In the genomic region with DNA sequence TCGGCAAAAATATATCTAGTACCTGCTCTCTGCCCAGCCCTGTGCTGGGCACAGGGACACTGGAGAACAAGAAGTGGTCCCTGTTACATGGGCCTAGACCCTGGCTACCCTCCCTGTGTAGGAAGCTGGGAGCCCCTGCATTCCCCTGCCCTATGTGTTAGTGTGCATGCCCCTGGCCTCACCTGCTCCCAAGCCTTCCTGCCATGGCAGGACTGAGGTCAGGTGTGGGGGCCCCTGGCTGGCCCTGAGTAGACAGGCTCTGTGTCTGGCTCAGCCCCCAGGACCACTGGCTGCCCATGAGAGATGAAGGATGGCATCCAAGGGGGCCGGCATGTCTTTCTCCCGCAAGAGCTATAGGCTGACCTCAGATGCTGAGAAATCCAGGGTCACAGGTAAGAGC, we compare ENCODE assay signal across 11 cellular contexts. TPM values are rescaled to one million over a fixed set of nuclear protein-coding genes. Genes with fewer than 3 reads are reported as not detected.
DNase-seq lines count a peak whose midpoint lies in the region; ATAC-seq, FAIRE-seq and TF ChIP-seq lines count a peak whose summit lies in the region.
"Not testable (repeated sequence)": the region's sequence is repeated elsewhere in the genome, so short reads cannot be mapped to it uniquely, and the experiment has no call there.
"Had no signal": no experiment of that assay in that cellular context is flagged by ENCODE, and none has a peak within 500 bp of the region (broad histone marks: within the 10 kb centered on the region; RNA-seq: fewer than 3 reads in every experiment).

No MANE protein-coding gene starts in this region.

- ATAC-seq in WTC11; activated T-helper 17 cell treated with anti-CD3 and anti-CD28 coated beads, Interleukin-2, amount 50 U/mL, for 72 hours (replicated peaks): not testable (repeated sequence)

- H3K9me3 Mint-ChIP-seq in CD8-positive, alpha-beta memory T cell; WTC11; activated T-helper 17 cell treated with anti-CD3 and anti-CD28 coated beads, Interleukin-2, amount 50 U/mL, for 72 hours; neural progenitor cell: not testable (repeated sequence)

- peaks cover 19% of the 10 kb centered on the region for H3F3A ChIP-seq in neural progenitor cell (ENCODE audit: low read depth)

- not testable (repeated sequence) for TF ChIP-seq EP300 in suprapubic skin (IDR thresholded peaks at IDR 0.05)

- POLR2A ChIA-PET in CD8-positive, alpha-beta memory T cell (lab: Charles Lee); WTC11 (lab: Charles Lee): not testable (repeated sequence)

- not testable (repeated sequence) for H3K9me3 ChIP-seq in CD8-positive, alpha-beta memory T cell (ENCODE audit: low read length); breast epithelium; kidney (ENCODE audit: control insufficient read depth in 1 of 2, low read length in 2 of 2); neural progenitor cell (ENCODE audit: low read depth); suprapubic skin

- intact Hi-C loops in breast epithelium (cut with DNase I; ENCODE audit: low total_unique reads); kidney (cut with DNase I): not testable (repeated sequence)

- not testable (repeated sequence) for H3K36me3 ChIP-seq in CD8-positive, alpha-beta memory T cell (ENCODE audit: insufficient read depth, low read length); breast epithelium; kidney (ENCODE audit: control insufficient read depth in 1 of 2, insufficient read depth in 2 of 2, low read length in 2 of 2); neural progenitor cell; suprapubic skin

- H3K79me2 ChIP-seq in neural progenitor cell (ENCODE audit: low read depth) = peaks cover 18% of the 10 kb centered on the region

- 85% methylated on average over 3 of the region's 3 CpGs for WGBS in suprapubic skin

- H3K4me3 ChIP-seq in CD8-positive, alpha-beta memory T cell (ENCODE audit: low read length); neural progenitor cell: not testable (repeated sequence)
- H3K4me3 ChIP-seq in LNCaP clone FGC (ENCODE audit: low read depth, low read length) (peak overlapping the region; percentile 92), breast epithelium (peak overlapping the region in 2 of 3 donors; percentile 86 to 88), kidney (ENCODE audit: low read length in 2 of 2) (peak overlapping the region in 1 of 2 donors; percentile 89), suprapubic skin (peak overlapping the region; percentile 99)

- H3K4me3 Mint-ChIP-seq in CD8-positive, alpha-beta memory T cell = peak overlapping the region; percentile 94 to 98 (median 97)
- H3K4me3 Mint-ChIP-seq in WTC11 (peak overlapping the region; percentile 98), neural progenitor cell (peak overlapping the region; percentile 95)
- H3K4me3 Mint-ChIP-seq in activated T-helper 17 cell treated with anti-CD3 and anti-CD28 coated beads, Interleukin-2, amount 50 U/mL, for 72 hours = peak overlapping the region; percentile 96

- H3K27me3 ChIP-seq in CD8-positive, alpha-beta memory T cell (ENCODE audit: insufficient read depth, low read length, poor library complexity, severe bottlenecking); breast epithelium; neural progenitor cell; suprapubic skin: not testable (repeated sequence)

- CTCF ChIA-PET in CD8-positive, alpha-beta memory T cell (lab: Charles Lee) = not testable (repeated sequence)
- CTCF ChIA-PET in WTC11 (lab: Charles Lee) = interaction anchor here (1.0 kb wide), 1 partner anchor 10 kb away, joined by 6 read pairs; no protein-coding TSS in a partner anchor

- H3K4me1 Mint-ChIP-seq in CD8-positive, alpha-beta memory T cell = peaks cover 35 to 63% (median 41%) of the 10 kb centered on the region in 3 donors
- H3K4me1 Mint-ChIP-seq in WTC11 = peaks cover 17% of the 10 kb centered on the region
- H3K4me1 Mint-ChIP-seq in activated T-helper 17 cell treated with anti-CD3 and anti-CD28 coated beads, Interleukin-2, amount 50 U/mL, for 72 hours = not testable (repeated sequence)
- peaks cover 20% of the 10 kb centered on the region for H3K4me1 Mint-ChIP-seq in neural progenitor cell

- not testable (repeated sequence) for H3K9ac ChIP-seq in kidney (ENCODE audit: low read length in 2 of 2); neural progenitor cell

- H3K4me2 ChIP-seq in neural progenitor cell = peak overlapping the region; percentile 91

- H3K27me3 Mint-ChIP-seq in CD8-positive, alpha-beta memory T cell; WTC11 (ENCODE audit: low read depth); activated T-helper 17 cell treated with anti-CD3 and anti-CD28 coated beads, Interleukin-2, amount 50 U/mL, for 72 hours; neural progenitor cell (ENCODE audit: insufficient read depth, low read depth): not testable (repeated sequence)

- DNase-seq in CD8-positive, alpha-beta memory T cell; LNCaP clone FGC (ENCODE audit: low read depth); WTC11 (ENCODE audit: low spot score); breast epithelium (ENCODE audit: low spot score in 2 of 2); neural progenitor cell (ENCODE audit: low spot score); suprapubic skin (ENCODE audit: low spot score in 2 of 2): not testable (repeated sequence)
- DNase-seq in kidney = peak; percentile 63

- not testable (repeated sequence) for H3K27ac ChIP-seq in CD8-positive, alpha-beta memory T cell (ENCODE audit: low read depth, low read length); breast epithelium; kidney (ENCODE audit: low read depth in 2 of 2, low read length in 2 of 2); neural progenitor cell; suprapubic skin

- H3K27ac Mint-ChIP-seq in CD8-positive, alpha-beta memory T cell = peak overlapping the region in 4 of 8 donors; percentile 22 to 95 (median 66)
- not testable (repeated sequence) for H3K27ac Mint-ChIP-seq in WTC11, neural progenitor cell
- peak overlapping the region; percentile 99 for H3K27ac Mint-ChIP-seq in activated T-helper 17 cell treated with anti-CD3 and anti-CD28 coated beads, Interleukin-2, amount 50 U/mL, for 72 hours

- H2AFZ ChIP-seq in neural progenitor cell (replicated peaks) = not testable (repeated sequence)

- not testable (repeated sequence) for FAIRE-seq in kidney (lab: Jason Lieb, UNC)

- peaks cover 20% of the 10 kb centered on the region for H3K4me1 ChIP-seq in CD8-positive, alpha-beta memory T cell (ENCODE audit: insufficient read depth, low read length)
- not testable (repeated sequence) for H3K4me1 ChIP-seq in breast epithelium, neural progenitor cell
- peaks cover 4 to 23% of the 10 kb centered on the region in 2 donors for H3K4me1 ChIP-seq in kidney (ENCODE audit: control insufficient read depth in 1 of 2, insufficient read depth in 1 of 2, low read depth in 1 of 2, low read length in 2 of 2)
- peaks cover 46% of the 10 kb centered on the region for H3K4me1 ChIP-seq in suprapubic skin

- peaks cover 0 to 14% (median 1%) of the 10 kb centered on the region in 3 donors for H3K36me3 Mint-ChIP-seq in CD8-positive, alpha-beta memory T cell
- not testable (repeated sequence) for H3K36me3 Mint-ChIP-seq in WTC11, neural progenitor cell
- peaks cover 20% of the 10 kb centered on the region for H3K36me3 Mint-ChIP-seq in activated T-helper 17 cell treated with anti-CD3 and anti-CD28 coated beads, Interleukin-2, amount 50 U/mL, for 72 hours (ENCODE audit: low read depth)

- TF ChIP-seq POLR2A in breast epithelium (IDR thresholded peaks at IDR 0.05); suprapubic skin (IDR thresholded peaks at IDR 0.05): not testable (repeated sequence)

- not testable (repeated sequence) for TF ChIP-seq CTCF in LNCaP clone FGC (IDR thresholded peaks at IDR 0.05; ENCODE audit: control insufficient read depth, extremely low read depth, insufficient read depth); WTC11 (IDR thresholded peaks at IDR 0.05); breast epithelium (IDR thresholded peaks at IDR 0.05); kidney (IDR thresholded peaks at IDR 0.05; ENCODE audit: borderline replicate concordance, extremely low read depth, insufficient read depth); neural progenitor cell (IDR thresholded peaks at IDR 0.05); suprapubic skin (IDR thresholded peaks at IDR 0.05)

- not testable (repeated sequence) for H4K20me1 ChIP-seq in neural progenitor cell (ENCODE audit: low read depth)

RNA-seq across cellular contexts. Expression of a gene that starts 1.5 kb away (rescaled TPM):
- 10 to 100 TPM; 38.8 to 43.7 TPM for total RNA-seq in CD8-positive, alpha-beta memory T cell
- polyA plus RNA-seq in CD8-positive, alpha-beta memory T cell = 20.7 TPM
- total RNA-seq in WTC11 (2021) (45.5 to 47.1 TPM (median 46.8 TPM) in 3 replicates), breast epithelium (10 to 100 TPM; 22.1 to 29.8 (median 26.2) TPM), kidney (43.7 TPM), neural progenitor cell (ENCODE audit: low replicate concordance) (15.0 and 34.4 TPM in 2 replicates), suprapubic skin (10 to 100 TPM; 23.6 to 88.3 (median 33.9) TPM)
- total RNA-seq in activated T-helper 17 cell treated with anti-CD3 and anti-CD28 coated beads, Interleukin-2, amount 50 U/mL, for 72 hours = 10 to 100 TPM; 22.8 to 44.5 TPM
- 41.7 TPM for polyA plus RNA-seq in kidney (ENCODE audit: insufficient read depth, low read depth, low replicate concordance)

RNA-seq across cellular contexts. Expression of a gene that starts 1.6 kb away (rescaled TPM):
- 1 to 10 TPM; 6.0 to 8.5 TPM for total RNA-seq in CD8-positive, alpha-beta memory T cell
- 0.31 TPM for polyA plus RNA-seq in CD8-positive, alpha-beta memory T cell
- total RNA-seq in WTC11 (2021) (13.8 to 17.2 TPM (median 17.2 TPM) in 3 replicates), breast epithelium (10 to 100 TPM in 2 of 3 donors, 1 to 10 TPM in 1; 9.3 to 23.6 (median 21.2) TPM), kidney (77.3 TPM), neural progenitor cell (ENCODE audit: low replicate concordance) (2.7 and 8.8 TPM in 2 replicates), suprapubic skin (10 to 100 TPM; 16.7 to 83.4 (median 21.9) TPM)
- total RNA-seq in activated T-helper 17 cell treated with anti-CD3 and anti-CD28 coated beads, Interleukin-2, amount 50 U/mL, for 72 hours = 10 to 100 TPM in 1 of 2 donors, 1 to 10 TPM in 1; 8.4 to 28.2 TPM
- polyA plus RNA-seq in kidney (ENCODE audit: insufficient read depth, low read depth, low replicate concordance) = 152 TPM

RNA-seq across cellular contexts. Expression of a gene that starts 16.7 kb away (rescaled TPM):
- total RNA-seq in CD8-positive, alpha-beta memory T cell = 100 to 1,000 TPM; 190 to 194 TPM
- 119 TPM for polyA plus RNA-seq in CD8-positive, alpha-beta memory T cell
- total RNA-seq in WTC11 (2021) = 270 to 276 TPM (median 273 TPM) in 3 replicates
- 100 to 1,000 TPM in 1 of 2 donors, 10 to 100 TPM in 1; 88.6 to 184 TPM for total RNA-seq in activated T-helper 17 cell treated with anti-CD3 and anti-CD28 coated beads, Interleukin-2, amount 50 U/mL, for 72 hours
- 10 to 100 TPM; 69.5 to 80.0 (median 70.1) TPM for total RNA-seq in breast epithelium
- total RNA-seq in kidney = 143 TPM
- 138 TPM for polyA plus RNA-seq in kidney (ENCODE audit: insufficient read depth, low read depth, low replicate concordance)
- 132 and 160 TPM in 2 replicates for total RNA-seq in neural progenitor cell (ENCODE audit: low replicate concordance)
- total RNA-seq in suprapubic skin = 100 to 1,000 TPM in 1 of 4 donors, 10 to 100 TPM in 3; 81.8 to 103 (median 91.2) TPM

RNA-seq across cellular contexts. Expression of a gene that starts 28.6 kb away (rescaled TPM):
- under 1 TPM; 0.15 to 0.31 TPM for total RNA-seq in CD8-positive, alpha-beta memory T cell
- 1.5 TPM for polyA plus RNA-seq in CD8-positive, alpha-beta memory T cell
- 3.9 to 5.3 TPM (median 4.3 TPM) in 3 replicates for total RNA-seq in WTC11 (2021)
- total RNA-seq in activated T-helper 17 cell treated with anti-CD3 and anti-CD28 coated beads, Interleukin-2, amount 50 U/mL, for 72 hours = under 1 TPM in 1 of 2 donors, not detected in 1; 0.29 TPM
- total RNA-seq in breast epithelium = 1 to 10 TPM in 2 of 3 donors, under 1 TPM in 1; 0.98 to 1.3 (median 1.0) TPM
- not detected for total RNA-seq in kidney
- 0.73 TPM for polyA plus RNA-seq in kidney (ENCODE audit: insufficient read depth, low read depth, low replicate concordance)
- total RNA-seq in neural progenitor cell (ENCODE audit: low replicate concordance) = 2.6 TPM in 1 of 2 replicates, not detected in the other
- 1 to 10 TPM; 1.6 to 3.8 (median 2.5) TPM for total RNA-seq in suprapubic skin
- total RNA-seq: sciatic nerve, uterus had no signal
- polyA plus RNA-seq: AG04450 had no signal

RNA-seq across cellular contexts. Expression of a gene that starts 32.9 kb away (rescaled TPM):
- 10 to 100 TPM; 52.6 to 53.8 TPM for total RNA-seq in CD8-positive, alpha-beta memory T cell
- polyA plus RNA-seq in CD8-positive, alpha-beta memory T cell = 24.6 TPM
- total RNA-seq in WTC11 (2021) (23.7 to 28.7 TPM (median 28.0 TPM) in 3 replicates), breast epithelium (10 to 100 TPM; 17.4 to 40.0 (median 21.2) TPM), kidney (37.4 TPM), neural progenitor cell (ENCODE audit: low replicate concordance) (10.6 and 18.8 TPM in 2 replicates), suprapubic skin (10 to 100 TPM; 14.0 to 25.0 (median 17.3) TPM)
- 10 to 100 TPM; 22.4 to 38.7 TPM for total RNA-seq in activated T-helper 17 cell treated with anti-CD3 and anti-CD28 coated beads, Interleukin-2, amount 50 U/mL, for 72 hours
- polyA plus RNA-seq in kidney (ENCODE audit: insufficient read depth, low read depth, low replicate concordance) = 25.0 TPM
